ENCODE assay signal across 8 cellular contexts in the genomic region with DNA sequence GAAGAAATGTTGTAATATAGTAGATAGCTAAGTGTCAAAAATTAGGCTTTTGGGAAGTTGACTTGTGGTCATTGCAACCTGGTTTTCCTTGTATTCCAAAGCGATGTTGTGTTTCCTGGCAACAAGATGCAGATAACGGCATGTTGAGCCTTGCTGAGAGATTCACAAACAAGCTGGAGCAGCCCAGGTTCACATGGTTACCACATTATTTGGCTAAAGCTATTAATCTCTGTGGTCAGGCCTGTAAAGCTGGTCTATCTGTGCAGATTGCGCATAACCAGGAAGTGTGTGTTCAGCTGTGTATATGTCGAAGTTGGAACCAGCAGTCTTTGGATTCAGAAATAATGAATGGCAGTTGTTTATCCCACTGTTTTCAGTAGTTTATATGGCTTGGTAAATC. TPM values are rescaled to one million over a fixed set of nuclear protein-coding genes. Genes with fewer than 3 reads are reported as not detected.
DNase-seq lines count a peak whose midpoint lies in the region; ATAC-seq, FAIRE-seq and TF ChIP-seq lines count a peak whose summit lies in the region.

No MANE protein-coding gene starts in this region.

- peak; percentile 15 for FAIRE-seq in H54 (lab: Jason Lieb, UNC)

- no peaks in the 10 kb centered on the region for H3K27me3 Mint-ChIP-seq in activated CD4-positive, alpha-beta memory T cell treated with anti-CD3 and anti-CD28 coated beads, Interleukin-2, amount 10 ng/mL, durations not matched to agents 7 days and 5 days
- H3K27me3 Mint-ChIP-seq in activated CD4-positive, alpha-beta memory T cell treated with anti-CD3 and anti-CD28 coated beads for 36 hours = no peaks in the 10 kb centered on the region

- no peaks in the 10 kb centered on the region for H3K9me3 Mint-ChIP-seq in activated CD4-positive, alpha-beta memory T cell treated with anti-CD3 and anti-CD28 coated beads, Interleukin-2, amount 10 ng/mL, durations not matched to agents 7 days and 5 days
- no peaks in the 10 kb centered on the region for H3K9me3 Mint-ChIP-seq in activated CD4-positive, alpha-beta memory T cell treated with anti-CD3 and anti-CD28 coated beads for 36 hours

- intact Hi-C loops in activated CD4-positive, alpha-beta memory T cell treated with anti-CD3 and anti-CD28 coated beads for 36 hours (cut with micrococcal nuclease) = no loop called here

- ATAC-seq in SK-N-SH treated with all-trans-retinoic acid at 6 μM for 48 hours = peak; percentile 81

- no peak for DNase-seq in activated CD4-positive, alpha-beta memory T cell treated with anti-CD3 and anti-CD28 coated beads, Interleukin-2, amount 10 ng/mL, durations not matched to agents 7 days and 5 days
- DNase-seq in activated CD4-positive, alpha-beta memory T cell treated with anti-CD3 and anti-CD28 coated beads for 36 hours = no peak
- no peak for DNase-seq in H54 (ENCODE audit: insufficient read length, low spot score)
- peak; percentile 44 for DNase-seq in LoVo (ENCODE audit: low spot score)
- DNase-seq in fibroblast of villous mesenchyme (ENCODE audit: low read depth) = peak; percentile 99
- DNase-seq in renal cortical epithelial cell (ENCODE audit: low read depth) = peak; percentile 90
- no peak for DNase-seq in GM19238 (ENCODE audit: insufficient read length, low spot score)

- POLR2A ChIA-PET in activated CD4-positive, alpha-beta memory T cell treated with anti-CD3 and anti-CD28 coated beads, Interleukin-2, amount 10 ng/mL, durations not matched to agents 7 days and 5 days (lab: Charles Lee) = interaction anchor here (0.7 to 10.5 kb wide), 7 partner anchors 127 to 494 kb away, joined by 3 to 68 read pairs (median 3); no protein-coding TSS in a partner anchor
- POLR2A ChIA-PET in activated CD4-positive, alpha-beta memory T cell treated with anti-CD3 and anti-CD28 coated beads for 36 hours (lab: Charles Lee) = no interaction called here

- H3K4me3 ChIP-seq in fibroblast of villous mesenchyme (ENCODE audit: low read depth, low read length) = peak overlapping the region; percentile 12

- H3K36me3 Mint-ChIP-seq in activated CD4-positive, alpha-beta memory T cell treated with anti-CD3 and anti-CD28 coated beads, Interleukin-2, amount 10 ng/mL, durations not matched to agents 7 days and 5 days (ENCODE audit: low read depth) = peaks cover 80% of the 10 kb centered on the region
- H3K36me3 Mint-ChIP-seq in activated CD4-positive, alpha-beta memory T cell treated with anti-CD3 and anti-CD28 coated beads for 36 hours = peaks cover 36% of the 10 kb centered on the region

- H3K4me3 Mint-ChIP-seq in activated CD4-positive, alpha-beta memory T cell treated with anti-CD3 and anti-CD28 coated beads, Interleukin-2, amount 10 ng/mL, durations not matched to agents 7 days and 5 days = peak overlapping the region; percentile 41
- H3K4me3 Mint-ChIP-seq in activated CD4-positive, alpha-beta memory T cell treated with anti-CD3 and anti-CD28 coated beads for 36 hours = no peak overlapping the region

- CTCF ChIA-PET in activated CD4-positive, alpha-beta memory T cell treated with anti-CD3 and anti-CD28 coated beads, Interleukin-2, amount 10 ng/mL, durations not matched to agents 7 days and 5 days (lab: Charles Lee) = interaction anchor here (1.7 kb wide), 1 partner anchor 457 kb away, joined by 6 read pairs; no protein-coding TSS in a partner anchor
- CTCF ChIA-PET in activated CD4-positive, alpha-beta memory T cell treated with anti-CD3 and anti-CD28 coated beads for 36 hours (lab: Charles Lee) = interaction anchor here (1.4 kb wide), 1 partner anchor 457 kb away, joined by 5 read pairs; no protein-coding TSS in a partner anchor

- TF ChIP-seq POLR2A in H54 (IDR thresholded peaks at IDR 0.05; ENCODE audit: low read depth, low read length) = no peak

- no peak overlapping the region for H3K27ac Mint-ChIP-seq in activated CD4-positive, alpha-beta memory T cell treated with anti-CD3 and anti-CD28 coated beads, Interleukin-2, amount 10 ng/mL, durations not matched to agents 7 days and 5 days
- no peak overlapping the region for H3K27ac Mint-ChIP-seq in activated CD4-positive, alpha-beta memory T cell treated with anti-CD3 and anti-CD28 coated beads for 36 hours

- H3K4me1 Mint-ChIP-seq in activated CD4-positive, alpha-beta memory T cell treated with anti-CD3 and anti-CD28 coated beads, Interleukin-2, amount 10 ng/mL, durations not matched to agents 7 days and 5 days = peaks cover 84% of the 10 kb centered on the region
- peaks cover 76% of the 10 kb centered on the region for H3K4me1 Mint-ChIP-seq in activated CD4-positive, alpha-beta memory T cell treated with anti-CD3 and anti-CD28 coated beads for 36 hours (ENCODE audit: low read depth)

- no peak for TF ChIP-seq CTCF in fibroblast of villous mesenchyme (IDR thresholded peaks at IDR 0.05; ENCODE audit: insufficient read depth, low read depth, low read length)

TF ChIP-seq in SK-N-SH treated with all-trans-retinoic acid at 6 μM for 48 hours, 23 proteins besides CTCF, POLR2A, EP300 and RAD21:
- TF ChIP-seq, protein P1, sequence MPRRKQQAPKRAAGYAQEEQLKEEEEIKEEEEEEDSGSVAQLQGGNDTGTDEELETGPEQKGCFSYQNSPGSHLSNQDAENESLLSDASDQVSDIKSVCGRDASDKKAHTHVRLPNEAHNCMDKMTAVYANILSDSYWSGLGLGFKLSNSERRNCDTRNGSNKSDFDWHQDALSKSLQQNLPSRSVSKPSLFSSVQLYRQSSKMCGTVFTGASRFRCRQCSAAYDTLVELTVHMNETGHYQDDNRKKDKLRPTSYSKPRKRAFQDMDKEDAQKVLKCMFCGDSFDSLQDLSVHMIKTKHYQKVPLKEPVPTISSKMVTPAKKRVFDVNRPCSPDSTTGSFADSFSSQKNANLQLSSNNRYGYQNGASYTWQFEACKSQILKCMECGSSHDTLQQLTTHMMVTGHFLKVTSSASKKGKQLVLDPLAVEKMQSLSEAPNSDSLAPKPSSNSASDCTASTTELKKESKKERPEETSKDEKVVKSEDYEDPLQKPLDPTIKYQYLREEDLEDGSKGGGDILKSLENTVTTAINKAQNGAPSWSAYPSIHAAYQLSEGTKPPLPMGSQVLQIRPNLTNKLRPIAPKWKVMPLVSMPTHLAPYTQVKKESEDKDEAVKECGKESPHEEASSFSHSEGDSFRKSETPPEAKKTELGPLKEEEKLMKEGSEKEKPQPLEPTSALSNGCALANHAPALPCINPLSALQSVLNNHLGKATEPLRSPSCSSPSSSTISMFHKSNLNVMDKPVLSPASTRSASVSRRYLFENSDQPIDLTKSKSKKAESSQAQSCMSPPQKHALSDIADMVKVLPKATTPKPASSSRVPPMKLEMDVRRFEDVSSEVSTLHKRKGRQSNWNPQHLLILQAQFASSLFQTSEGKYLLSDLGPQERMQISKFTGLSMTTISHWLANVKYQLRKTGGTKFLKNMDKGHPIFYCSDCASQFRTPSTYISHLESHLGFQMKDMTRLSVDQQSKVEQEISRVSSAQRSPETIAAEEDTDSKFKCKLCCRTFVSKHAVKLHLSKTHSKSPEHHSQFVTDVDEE (CRISPR knock-in tag; IDR thresholded peaks at IDR 0.05) = peak; percentile 60; the same call in 1 of the 2 replicates
- TF ChIP-seq, protein P2, sequence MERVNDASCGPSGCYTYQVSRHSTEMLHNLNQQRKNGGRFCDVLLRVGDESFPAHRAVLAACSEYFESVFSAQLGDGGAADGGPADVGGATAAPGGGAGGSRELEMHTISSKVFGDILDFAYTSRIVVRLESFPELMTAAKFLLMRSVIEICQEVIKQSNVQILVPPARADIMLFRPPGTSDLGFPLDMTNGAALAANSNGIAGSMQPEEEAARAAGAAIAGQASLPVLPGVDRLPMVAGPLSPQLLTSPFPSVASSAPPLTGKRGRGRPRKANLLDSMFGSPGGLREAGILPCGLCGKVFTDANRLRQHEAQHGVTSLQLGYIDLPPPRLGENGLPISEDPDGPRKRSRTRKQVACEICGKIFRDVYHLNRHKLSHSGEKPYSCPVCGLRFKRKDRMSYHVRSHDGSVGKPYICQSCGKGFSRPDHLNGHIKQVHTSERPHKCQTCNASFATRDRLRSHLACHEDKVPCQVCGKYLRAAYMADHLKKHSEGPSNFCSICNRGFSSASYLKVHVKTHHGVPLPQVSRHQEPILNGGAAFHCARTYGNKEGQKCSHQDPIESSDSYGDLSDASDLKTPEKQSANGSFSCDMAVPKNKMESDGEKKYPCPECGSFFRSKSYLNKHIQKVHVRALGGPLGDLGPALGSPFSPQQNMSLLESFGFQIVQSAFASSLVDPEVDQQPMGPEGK (CRISPR knock-in tag; IDR thresholded peaks at IDR 0.05; ENCODE audit: borderline replicate concordance) = no peak
- no peak for TF ChIP-seq ZFP30 (CRISPR knock-in tag; IDR thresholded peaks at IDR 0.05)
- no peak for TF ChIP-seq ZNF8 (CRISPR knock-in tag; IDR thresholded peaks at IDR 0.05)
- no peak for TF ChIP-seq CSDC2 (CRISPR knock-in tag; IDR thresholded peaks at IDR 0.05)
- TF ChIP-seq SNAI2 (CRISPR knock-in tag; IDR thresholded peaks at IDR 0.05) = no peak
- no peak for TF ChIP-seq ZC3H10 (CRISPR knock-in tag; IDR thresholded peaks at IDR 0.05)
- TF ChIP-seq TCF4 (CRISPR knock-in tag; IDR thresholded peaks at IDR 0.05; ENCODE audit: borderline replicate concordance) = peak; percentile 26; the same call in 1 of the 2 replicates
- no peak for TF ChIP-seq ZFP3 (CRISPR knock-in tag; IDR thresholded peaks at IDR 0.05)
- TF ChIP-seq, protein P3, sequence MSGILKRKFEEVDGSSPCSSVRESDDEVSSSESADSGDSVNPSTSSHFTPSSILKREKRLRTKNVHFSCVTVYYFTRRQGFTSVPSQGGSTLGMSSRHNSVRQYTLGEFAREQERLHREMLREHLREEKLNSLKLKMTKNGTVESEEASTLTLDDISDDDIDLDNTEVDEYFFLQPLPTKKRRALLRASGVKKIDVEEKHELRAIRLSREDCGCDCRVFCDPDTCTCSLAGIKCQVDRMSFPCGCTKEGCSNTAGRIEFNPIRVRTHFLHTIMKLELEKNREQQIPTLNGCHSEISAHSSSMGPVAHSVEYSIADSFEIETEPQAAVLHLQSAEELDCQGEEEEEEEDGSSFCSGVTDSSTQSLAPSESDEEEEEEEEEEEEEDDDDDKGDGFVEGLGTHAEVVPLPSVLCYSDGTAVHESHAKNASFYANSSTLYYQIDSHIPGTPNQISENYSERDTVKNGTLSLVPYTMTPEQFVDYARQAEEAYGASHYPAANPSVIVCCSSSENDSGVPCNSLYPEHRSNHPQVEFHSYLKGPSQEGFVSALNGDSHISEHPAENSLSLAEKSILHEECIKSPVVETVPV (CRISPR knock-in tag; IDR thresholded peaks at IDR 0.05) = no peak
- TF ChIP-seq ZNF565 (CRISPR knock-in tag; conservative IDR thresholded peaks at IDR 0.05; ENCODE audit: low read depth) = no peak

RNA-seq across cellular contexts. Expression of a gene that starts 6.6 kb away (rescaled TPM):
- total RNA-seq in activated CD4-positive, alpha-beta memory T cell treated with anti-CD3 and anti-CD28 coated beads, Interleukin-2, amount 10 ng/mL, durations not matched to agents 7 days and 5 days = 10 to 100 TPM; 64.7 to 73.8 TPM
- total RNA-seq in activated CD4-positive, alpha-beta memory T cell treated with anti-CD3 and anti-CD28 coated beads for 36 hours = 10 to 100 TPM; 15.7 to 17.7 TPM
- total RNA-seq in fibroblast of villous mesenchyme (58.9 and 91.1 TPM in 2 replicates), renal cortical epithelial cell (70.8 and 90.6 TPM in 2 replicates)

Comparison
In these comparisons a context has a peak if more than half of its experiments do, and no peak if none do; other contexts are left out.
1. DNase-seq: peak in LoVo (single experiment), fibroblast of villous mesenchyme (single experiment) and renal cortical epithelial cell (single experiment); none in activated CD4-positive, alpha-beta memory T cell treated with anti-CD3 and anti-CD28 coated beads, Interleukin-2, amount 10 ng/mL, durations not matched to agents 7 days and 5 days (single experiment), activated CD4-positive, alpha-beta memory T cell treated with anti-CD3 and anti-CD28 coated beads for 36 hours (single experiment), H54 (single experiment) and GM19238 (single experiment).